ENCODE assay signal across 2 cellular contexts in the genomic region with DNA sequence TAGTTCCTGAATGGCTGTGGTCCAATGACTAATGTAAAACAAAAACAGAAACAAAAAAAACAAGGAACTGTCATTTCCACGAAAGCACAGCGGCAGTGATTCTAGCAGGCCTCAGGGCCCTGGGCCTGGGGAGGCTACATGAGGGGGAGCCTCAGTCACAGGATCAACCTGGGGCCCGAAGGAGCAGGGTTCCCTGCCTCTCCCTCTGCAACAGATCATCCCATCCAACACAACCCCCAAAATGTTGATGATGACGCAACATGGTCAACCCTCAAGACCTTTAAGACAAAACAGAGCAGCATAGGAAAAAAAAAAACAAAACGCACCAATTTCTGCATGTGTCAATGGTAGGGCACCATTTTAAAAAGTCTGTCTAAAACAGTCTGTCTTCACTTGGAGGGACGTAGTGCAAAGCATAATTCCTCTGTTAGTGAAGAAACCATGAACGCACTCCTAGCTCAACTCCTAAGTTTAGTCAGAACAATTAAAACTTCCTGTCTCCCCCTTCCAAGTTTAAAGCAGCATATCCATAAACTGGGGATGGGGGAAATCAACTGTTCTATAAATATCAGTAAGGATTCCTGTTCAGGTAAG.
TF ChIP-seq lines count a peak whose summit lies in the region.

No MANE protein-coding gene starts in this region.

TF ChIP-seq in HepG2, 621 proteins besides CTCF, POLR2A, EP300 and RAD21:
- TF ChIP-seq CEBPB (IDR thresholded peaks at IDR 0.05; ENCODE audit: borderline replicate concordance, low read depth, low read length) (peak; percentile 81), AGO2 (optimal IDR thresholded peaks at IDR 0.05; ENCODE audit: low read depth, low read length) (peak; percentile 58), POLR2AphosphoS2 (IDR thresholded peaks at IDR 0.05; ENCODE audit: low read depth, low read length) (peak; percentile 92), POLR2G (IDR thresholded peaks at IDR 0.05; ENCODE audit: low read depth, low read length) (peak; percentile 47; the same call in 1 of the 2 replicates), CEBPG (CRISPR knock-in tag; IDR thresholded peaks at IDR 0.05) (peak; percentile 60), ZNF660 (CRISPR knock-in tag; IDR thresholded peaks at IDR 0.05; ENCODE audit: borderline replicate concordance, low read depth) (no peak), ZC3H13 (CRISPR knock-in tag; IDR thresholded peaks at IDR 0.05) (0 out of 2 replicates have a peak, but pooled peaks have one; percentile 42), ATF7 (IDR thresholded peaks at IDR 0.05) (no peak), ATF7 (CRISPR knock-in tag; IDR thresholded peaks at IDR 0.05) (no peak), RBM22 (optimal IDR thresholded peaks at IDR 0.05; ENCODE audit: low read length) (peak; percentile 99), MATR3 (CRISPR knock-in tag; IDR thresholded peaks at IDR 0.05) (no peak)
- TF ChIP-seq, protein P1, sequence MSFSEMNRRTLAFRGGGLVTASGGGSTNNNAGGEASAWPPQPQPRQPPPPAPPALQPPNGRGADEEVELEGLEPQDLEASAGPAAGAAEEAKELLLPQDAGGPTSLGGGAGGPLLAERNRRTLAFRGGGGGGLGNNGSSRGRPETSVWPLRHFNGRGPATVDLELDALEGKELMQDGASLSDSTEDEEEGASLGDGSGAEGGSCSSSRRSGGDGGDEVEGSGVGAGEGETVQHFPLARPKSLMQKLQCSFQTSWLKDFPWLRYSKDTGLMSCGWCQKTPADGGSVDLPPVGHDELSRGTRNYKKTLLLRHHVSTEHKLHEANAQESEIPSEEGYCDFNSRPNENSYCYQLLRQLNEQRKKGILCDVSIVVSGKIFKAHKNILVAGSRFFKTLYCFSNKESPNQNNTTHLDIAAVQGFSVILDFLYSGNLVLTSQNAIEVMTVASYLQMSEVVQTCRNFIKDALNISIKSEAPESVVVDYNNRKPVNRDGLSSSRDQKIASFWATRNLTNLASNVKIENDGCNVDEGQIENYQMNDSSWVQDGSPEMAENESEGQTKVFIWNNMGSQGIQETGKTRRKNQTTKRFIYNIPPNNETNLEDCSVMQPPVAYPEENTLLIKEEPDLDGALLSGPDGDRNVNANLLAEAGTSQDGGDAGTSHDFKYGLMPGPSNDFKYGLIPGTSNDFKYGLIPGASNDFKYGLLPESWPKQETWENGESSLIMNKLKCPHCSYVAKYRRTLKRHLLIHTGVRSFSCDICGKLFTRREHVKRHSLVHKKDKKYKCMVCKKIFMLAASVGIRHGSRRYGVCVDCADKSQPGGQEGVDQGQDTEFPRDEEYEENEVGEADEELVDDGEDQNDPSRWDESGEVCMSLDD (CRISPR knock-in tag; IDR thresholded peaks at IDR 0.05; ENCODE audit: borderline replicate concordance), result no peak
- TF ChIP-seq, protein P2, sequence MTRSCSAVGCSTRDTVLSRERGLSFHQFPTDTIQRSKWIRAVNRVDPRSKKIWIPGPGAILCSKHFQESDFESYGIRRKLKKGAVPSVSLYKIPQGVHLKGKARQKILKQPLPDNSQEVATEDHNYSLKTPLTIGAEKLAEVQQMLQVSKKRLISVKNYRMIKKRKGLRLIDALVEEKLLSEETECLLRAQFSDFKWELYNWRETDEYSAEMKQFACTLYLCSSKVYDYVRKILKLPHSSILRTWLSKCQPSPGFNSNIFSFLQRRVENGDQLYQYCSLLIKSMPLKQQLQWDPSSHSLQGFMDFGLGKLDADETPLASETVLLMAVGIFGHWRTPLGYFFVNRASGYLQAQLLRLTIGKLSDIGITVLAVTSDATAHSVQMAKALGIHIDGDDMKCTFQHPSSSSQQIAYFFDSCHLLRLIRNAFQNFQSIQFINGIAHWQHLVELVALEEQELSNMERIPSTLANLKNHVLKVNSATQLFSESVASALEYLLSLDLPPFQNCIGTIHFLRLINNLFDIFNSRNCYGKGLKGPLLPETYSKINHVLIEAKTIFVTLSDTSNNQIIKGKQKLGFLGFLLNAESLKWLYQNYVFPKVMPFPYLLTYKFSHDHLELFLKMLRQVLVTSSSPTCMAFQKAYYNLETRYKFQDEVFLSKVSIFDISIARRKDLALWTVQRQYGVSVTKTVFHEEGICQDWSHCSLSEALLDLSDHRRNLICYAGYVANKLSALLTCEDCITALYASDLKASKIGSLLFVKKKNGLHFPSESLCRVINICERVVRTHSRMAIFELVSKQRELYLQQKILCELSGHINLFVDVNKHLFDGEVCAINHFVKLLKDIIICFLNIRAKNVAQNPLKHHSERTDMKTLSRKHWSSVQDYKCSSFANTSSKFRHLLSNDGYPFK (CRISPR knock-in tag; IDR thresholded peaks at IDR 0.05; ENCODE audit: borderline replicate concordance), result no peak

TF ChIP-seq in K562, 482 proteins besides CTCF, POLR2A, EP300 and RAD21:
- TF ChIP-seq, protein P3, sequence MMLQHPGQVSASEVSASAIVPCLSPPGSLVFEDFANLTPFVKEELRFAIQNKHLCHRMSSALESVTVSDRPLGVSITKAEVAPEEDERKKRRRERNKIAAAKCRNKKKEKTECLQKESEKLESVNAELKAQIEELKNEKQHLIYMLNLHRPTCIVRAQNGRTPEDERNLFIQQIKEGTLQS (IDR thresholded peaks at IDR 0.05), result peak; percentile 26; the same call in 1 of the 2 replicates
- TF ChIP-seq, protein P3 (CRISPR knock-in tag; conservative IDR thresholded peaks at IDR 0.05), result no peak
- TF ChIP-seq CEBPB (tag; IDR thresholded peaks at IDR 0.05) (peak; percentile 25; the same call in 1 of the 2 replicates), TBP (optimal IDR thresholded peaks at IDR 0.05; ENCODE audit: low read depth, low read length) (no peak), CEBPG (CRISPR knock-in tag; IDR thresholded peaks at IDR 0.05) (no peak), CEBPG (tag; conservative IDR thresholded peaks at IDR 0.05 in 1 of 2, IDR thresholded peaks at IDR 0.05 in 1 of 2) (peak; percentile 29 to 68; a peak in 2 of 4 replicates)
